Comparison of ENCODE assay signal across 1 cellular context in the genomic region with DNA sequence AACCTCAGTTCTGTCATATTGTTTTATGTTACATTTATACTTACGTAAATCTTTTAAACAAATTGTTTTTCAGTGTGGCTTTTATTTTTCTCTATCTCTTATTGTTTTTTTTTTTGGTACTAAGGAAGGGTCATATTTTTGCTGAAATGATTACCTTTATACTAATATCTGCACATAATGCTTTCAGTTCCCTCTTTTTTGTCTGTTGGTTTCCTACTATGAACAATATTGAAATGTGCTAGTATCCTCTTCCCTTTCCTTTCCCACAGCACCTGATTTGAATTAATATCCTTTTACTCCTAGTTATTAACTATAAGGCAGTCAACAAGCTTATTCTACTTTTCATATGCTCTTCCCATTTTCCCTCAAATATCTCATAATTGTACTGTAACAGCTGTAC. TPM values are rescaled to one million over a fixed set of nuclear protein-coding genes. Genes with fewer than 3 reads are reported as not detected.
"Had no signal": no experiment of that assay in that cellular context is flagged by ENCODE, and none has a peak within 500 bp of the region (broad histone marks: within the 10 kb centered on the region; RNA-seq: fewer than 3 reads in every experiment).

No MANE protein-coding gene starts in this region.

RNA-seq across cellular contexts. Expression of gene KCNJ12, which starts 48.2 kb away (rescaled TPM):
- total RNA-seq: activated CD8-positive, alpha-beta T cell treated with anti-CD3 and anti-CD28 coated beads for 36 hours had no signal
